Comparison of ENCODE assay signal across 12 cellular contexts in genomic region chr2:101121174-101121573, GRCh38. TPM values are rescaled to one million over a fixed set of nuclear protein-coding genes. Genes with fewer than 3 reads are reported as not detected.
DNase-seq lines count a peak whose midpoint lies in the region; ATAC-seq and TF ChIP-seq lines count a peak whose summit lies in the region.
"Had no signal": no experiment of that assay in that cellular context is flagged by ENCODE, and none has a peak within 500 bp of the region (broad histone marks: within the 10 kb centered on the region; RNA-seq: fewer than 3 reads in every experiment).

No MANE protein-coding gene starts in this region.

- peaks cover 94% of the 10 kb centered on the region for H3K4me1 ChIP-seq in Panc1 (ENCODE audit: control insufficient read depth, insufficient read depth, low read length)
- peaks cover 38 to 81% (median 64%) of the 10 kb centered on the region in 3 donors for H3K4me1 ChIP-seq in esophagus squamous epithelium
- peaks cover 24% of the 10 kb centered on the region for H3K4me1 ChIP-seq in prostate gland (replicated peaks)

- in situ Hi-C loops in Panc1 (cut with HindIII; ENCODE audit: low pct_unique_long_range_greater_than_20kb, low sequenced_read_pairs) = no loop called here

- H3K9me3 ChIP-seq in Panc1 (ENCODE audit: control insufficient read depth, insufficient read depth, low read depth, low read length) (no peaks in the 10 kb centered on the region), esophagus squamous epithelium (no peaks in the 10 kb centered on the region), prostate gland (no peaks in the 10 kb centered on the region)

- H3K4me1 Mint-ChIP-seq in stimulated activated naive B cell treated with anti-CD40 and anti-IgM and Interleukin-4, amounts not matched to agents 10 μg/mL and 1 μg/mL and 100 μg/mL, for 72 hours = peaks cover 6 to 44% of the 10 kb centered on the region in 2 donors
- peaks cover 59% of the 10 kb centered on the region for H3K4me1 Mint-ChIP-seq in HFFc6 (ENCODE audit: low read depth)

- peak; percentile 32 for DNase-seq in COLO668 (lab: John Stamatoyannopoulos, UW; ENCODE audit: unreplicated experiment)
- no peak for DNase-seq in Panc1 (ENCODE audit: low read depth, low spot score)
- DNase-seq in esophagus squamous epithelium (lab: John Stamatoyannopoulos, UW) = no peak
- no peak for DNase-seq in prostate gland (ENCODE audit: low spot score)
- no peak for DNase-seq in T-helper 2 cell
- no peak for DNase-seq in stimulated activated naive B cell treated with anti-CD40 and anti-IgM and Interleukin-4, amounts not matched to agents 10 μg/mL and 1 μg/mL and 100 μg/mL, for 72 hours
- no peak for DNase-seq in HFFc6
- DNase-seq: activated naive CD4-positive, alpha-beta T cell; NCI-H446 treated with DMSO at 0.1 percent for 48 hours; RPMI8226 had no signal

- H3K36me3 Mint-ChIP-seq in stimulated activated naive B cell treated with anti-CD40 and anti-IgM and Interleukin-4, amounts not matched to agents 10 μg/mL and 1 μg/mL and 100 μg/mL, for 72 hours = no peaks in the 10 kb centered on the region
- no peaks in the 10 kb centered on the region for H3K36me3 Mint-ChIP-seq in HFFc6 (ENCODE audit: low read depth)

- WGBS in esophagus squamous epithelium, 2 donors = 63 to 78% methylated on average over 5 to 7 of the region's 7 CpGs
- 54% methylated on average over 7 of the region's 7 CpGs for WGBS in prostate gland

- peaks cover 12 to 15% of the 10 kb centered on the region in 2 donors for H3K27me3 Mint-ChIP-seq in stimulated activated naive B cell treated with anti-CD40 and anti-IgM and Interleukin-4, amounts not matched to agents 10 μg/mL and 1 μg/mL and 100 μg/mL, for 72 hours
- H3K27me3 Mint-ChIP-seq in HFFc6 (ENCODE audit: insufficient read depth) = peaks cover 5% of the 10 kb centered on the region; the same call in 1 of the 2 replicates
- H3K27me3 Mint-ChIP-seq: activated CD8-positive, alpha-beta T cell treated with anti-CD3 and anti-CD28 coated beads for 36 hours had no signal

- no TSS peak for BruUV-seq in Panc1 (replicated peaks; lab: Mats Ljungman, UMichigan)

- no peaks in the 10 kb centered on the region for H3K27me3 ChIP-seq in Panc1 (ENCODE audit: control insufficient read depth, insufficient read depth, low read length)
- no peaks in the 10 kb centered on the region for H3K27me3 ChIP-seq in esophagus squamous epithelium
- no peaks in the 10 kb centered on the region for H3K27me3 ChIP-seq in prostate gland (replicated peaks; ENCODE audit: insufficient read depth)

- ATAC-seq in Panc1 (peak; percentile 11; the same call in 1 of the 2 replicates), GM19324 (IDR thresholded peaks at IDR 0.05; ENCODE audit: low FRiP score, unreplicated experiment) (no peak)
- ATAC-seq in stimulated activated naive B cell treated with anti-CD40 and anti-IgM and Interleukin-4, amounts not matched to agents 10 μg/mL and 1 μg/mL and 100 μg/mL, for 72 hours (replicated peaks) = no peak
- ATAC-seq: activated CD8-positive, alpha-beta T cell treated with anti-CD3 and anti-CD28 coated beads for 36 hours had no signal

- POLR2A ChIA-PET in Panc1 (lab: Charles Lee) = no interaction called here

- CTCF ChIA-PET in Panc1 (lab: Charles Lee) = no interaction called here

- H3K27ac Mint-ChIP-seq in stimulated activated naive B cell treated with anti-CD40 and anti-IgM and Interleukin-4, amounts not matched to agents 10 μg/mL and 1 μg/mL and 100 μg/mL, for 72 hours = no peak overlapping the region
- no peak overlapping the region for H3K27ac Mint-ChIP-seq in HFFc6
- H3K27ac Mint-ChIP-seq: activated CD8-positive, alpha-beta T cell treated with anti-CD3 and anti-CD28 coated beads for 36 hours had no signal

- TF ChIP-seq POLR2A in esophagus squamous epithelium (IDR thresholded peaks at IDR 0.05) = no peak
- TF ChIP-seq POLR2A in prostate gland (IDR thresholded peaks at IDR 0.05) = no peak

- intact Hi-C loops in Panc1 (cut with micrococcal nuclease; ENCODE audit: unreplicated experiment) = no loop called here
- intact Hi-C loops in esophagus squamous epithelium (cut with DNase I) = no loop called here
- intact Hi-C loops in prostate gland (cut with DNase I) = loop anchor here (5.0 kb wide), 1 partner anchor 44 kb away; no protein-coding TSS in a partner anchor

- peak overlapping the region; percentile 100 for H3K27ac ChIP-seq in Panc1 (ENCODE audit: low read length)
- peak overlapping the region; percentile 27 to 82 (median 72) for H3K27ac ChIP-seq in esophagus squamous epithelium
- H3K27ac ChIP-seq in prostate gland = peak overlapping the region; percentile 80 to 81

- H3K36me3 ChIP-seq in Panc1 (ENCODE audit: control insufficient read depth, insufficient read depth, low read length) = peaks cover 5% of the 10 kb centered on the region; the same call in 1 of the 2 replicates
- H3K36me3 ChIP-seq in esophagus squamous epithelium = no peaks in the 10 kb centered on the region
- H3K36me3 ChIP-seq in prostate gland = no peaks in the 10 kb centered on the region

- TF ChIP-seq CTCF in Panc1 (IDR thresholded peaks at IDR 0.05) (no peak), esophagus squamous epithelium (IDR thresholded peaks at IDR 0.05) (no peak), prostate gland (IDR thresholded peaks at IDR 0.05) (no peak), HFFc6 (IDR thresholded peaks at IDR 0.05) (no peak)

- no peak overlapping the region for H3K4me3 Mint-ChIP-seq in stimulated activated naive B cell treated with anti-CD40 and anti-IgM and Interleukin-4, amounts not matched to agents 10 μg/mL and 1 μg/mL and 100 μg/mL, for 72 hours
- no peak overlapping the region for H3K4me3 Mint-ChIP-seq in HFFc6
- H3K4me3 Mint-ChIP-seq: activated CD8-positive, alpha-beta T cell treated with anti-CD3 and anti-CD28 coated beads for 36 hours had no signal

- H3K4me3 ChIP-seq in Panc1 (ENCODE audit: low read depth in 2 of 2, low read length in 2 of 2) (no peak overlapping the region), esophagus squamous epithelium (no peak overlapping the region), prostate gland (no peak overlapping the region)

- no peaks in the 10 kb centered on the region for H3K9me3 Mint-ChIP-seq in stimulated activated naive B cell treated with anti-CD40 and anti-IgM and Interleukin-4, amounts not matched to agents 10 μg/mL and 1 μg/mL and 100 μg/mL, for 72 hours
- no peaks in the 10 kb centered on the region for H3K9me3 Mint-ChIP-seq in HFFc6
- H3K9me3 Mint-ChIP-seq: activated CD8-positive, alpha-beta T cell treated with anti-CD3 and anti-CD28 coated beads for 36 hours had no signal

RNA-seq across cellular contexts. Expression of gene TBC1D8, which starts 30.0 kb away (rescaled TPM):
- total RNA-seq in Panc1 (2021; ENCODE audit: unreplicated experiment) (139 TPM), esophagus squamous epithelium (10 to 100 TPM; 19.5 to 46.9 (median 24.8) TPM), prostate gland (100 to 1,000 TPM in 1 of 2 donors, 10 to 100 TPM in 1; 86.1 to 149 TPM)
- 171 TPM for polyA plus RNA-seq in Panc1 (2012; ENCODE audit: insufficient read length)
- total RNA-seq in HFFc6 (2021; fragmentation: NEBNext Ultra II Directional; extraction: Animal tissue kit (Norgen Biotek cat#: 25700)) = 1 to 10 TPM; 1.2 to 2.0 (median 1.5) TPM

Comparison
In these comparisons a context has a peak if more than half of its experiments do, and no peak if none do; other contexts are left out.
1. RNA of gene TBC1D8, which starts 30.0 kb away (total RNA-seq): 86.1 to 149 TPM in prostate gland, 139 TPM in Panc1 (single experiment) and 19.5 to 46.9 TPM in esophagus squamous epithelium; 1.2 to 2.0 TPM in HFFc6; every median in the first group is over 4 times any median in the second.
2. Peak in every context shown above with its lines, with median percentiles within 50 percentile points of each other: H3K27ac ChIP-seq.